Comparison of ENCODE assay signal across 1 cellular context in the genomic region with DNA sequence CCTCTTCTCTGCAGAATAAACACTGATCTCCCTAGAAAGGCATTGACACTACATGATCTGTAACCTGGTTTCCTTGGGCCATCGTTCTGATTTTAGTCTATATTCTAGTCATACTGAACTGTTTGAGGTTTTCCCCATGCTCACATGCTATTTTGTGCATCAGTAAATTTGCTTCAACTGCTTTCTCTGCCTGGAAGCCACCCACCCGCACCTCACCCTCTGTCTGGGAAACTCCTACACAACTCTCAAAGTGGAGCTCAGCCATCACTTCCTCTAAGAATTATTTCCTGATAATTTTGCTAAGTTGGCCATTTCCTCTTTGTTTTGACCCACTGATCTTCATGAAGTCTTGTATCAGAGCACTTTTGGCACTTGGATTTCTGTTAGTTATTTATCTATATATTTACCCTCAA.
TF ChIP-seq lines count a peak whose summit lies in the region.

No MANE protein-coding gene starts in this region.

TF ChIP-seq in WTC11, 78 proteins besides CTCF, POLR2A, EP300 and RAD21:
- no peak for TF ChIP-seq ERG (CRISPR knock-in tag; IDR thresholded peaks at IDR 0.05)
- TF ChIP-seq AFF4 (CRISPR knock-in tag; IDR thresholded peaks at IDR 0.05; ENCODE audit: borderline replicate concordance), result no peak
- TF ChIP-seq FOXJ3 (CRISPR knock-in tag; IDR thresholded peaks at IDR 0.05; ENCODE audit: borderline replicate concordance), result no peak
- TF ChIP-seq, protein P1, sequence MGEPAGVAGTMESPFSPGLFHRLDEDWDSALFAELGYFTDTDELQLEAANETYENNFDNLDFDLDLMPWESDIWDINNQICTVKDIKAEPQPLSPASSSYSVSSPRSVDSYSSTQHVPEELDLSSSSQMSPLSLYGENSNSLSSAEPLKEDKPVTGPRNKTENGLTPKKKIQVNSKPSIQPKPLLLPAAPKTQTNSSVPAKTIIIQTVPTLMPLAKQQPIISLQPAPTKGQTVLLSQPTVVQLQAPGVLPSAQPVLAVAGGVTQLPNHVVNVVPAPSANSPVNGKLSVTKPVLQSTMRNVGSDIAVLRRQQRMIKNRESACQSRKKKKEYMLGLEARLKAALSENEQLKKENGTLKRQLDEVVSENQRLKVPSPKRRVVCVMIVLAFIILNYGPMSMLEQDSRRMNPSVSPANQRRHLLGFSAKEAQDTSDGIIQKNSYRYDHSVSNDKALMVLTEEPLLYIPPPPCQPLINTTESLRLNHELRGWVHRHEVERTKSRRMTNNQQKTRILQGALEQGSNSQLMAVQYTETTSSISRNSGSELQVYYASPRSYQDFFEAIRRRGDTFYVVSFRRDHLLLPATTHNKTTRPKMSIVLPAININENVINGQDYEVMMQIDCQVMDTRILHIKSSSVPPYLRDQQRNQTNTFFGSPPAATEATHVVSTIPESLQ (CRISPR knock-in tag; IDR thresholded peaks at IDR 0.05), result no peak
- TF ChIP-seq NR3C1 (CRISPR knock-in tag; conservative IDR thresholded peaks at IDR 0.05; ENCODE audit: low read depth), result no peak
- TF ChIP-seq EMX1 (CRISPR knock-in tag; IDR thresholded peaks at IDR 0.05), result no peak
- TF ChIP-seq, protein P2, sequence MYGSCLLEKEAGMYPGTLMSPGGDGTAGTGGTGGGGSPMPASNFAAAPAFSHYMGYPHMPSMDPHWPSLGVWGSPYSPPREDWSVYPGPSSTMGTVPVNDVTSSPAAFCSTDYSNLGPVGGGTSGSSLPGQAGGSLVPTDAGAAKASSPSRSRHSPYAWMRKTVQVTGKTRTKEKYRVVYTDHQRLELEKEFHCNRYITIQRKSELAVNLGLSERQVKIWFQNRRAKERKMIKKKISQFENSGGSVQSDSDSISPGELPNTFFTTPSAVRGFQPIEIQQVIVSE (CRISPR knock-in tag; IDR thresholded peaks at IDR 0.05; ENCODE audit: borderline replicate concordance), result no peak
- TF ChIP-seq, protein P3, sequence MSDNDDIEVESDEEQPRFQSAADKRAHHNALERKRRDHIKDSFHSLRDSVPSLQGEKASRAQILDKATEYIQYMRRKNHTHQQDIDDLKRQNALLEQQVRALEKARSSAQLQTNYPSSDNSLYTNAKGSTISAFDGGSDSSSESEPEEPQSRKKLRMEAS (CRISPR knock-in tag; IDR thresholded peaks at IDR 0.05), result no peak
- no peak for TF ChIP-seq ZNF416 (CRISPR knock-in tag; IDR thresholded peaks at IDR 0.05)
- TF ChIP-seq, protein P4, sequence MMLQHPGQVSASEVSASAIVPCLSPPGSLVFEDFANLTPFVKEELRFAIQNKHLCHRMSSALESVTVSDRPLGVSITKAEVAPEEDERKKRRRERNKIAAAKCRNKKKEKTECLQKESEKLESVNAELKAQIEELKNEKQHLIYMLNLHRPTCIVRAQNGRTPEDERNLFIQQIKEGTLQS (CRISPR knock-in tag; conservative IDR thresholded peaks at IDR 0.05), result no peak
- no peak for TF ChIP-seq TP53 (CRISPR knock-in tag; IDR thresholded peaks at IDR 0.05)
